20 cellular contexts compared by ENCODE assay signal in the genomic region with DNA sequence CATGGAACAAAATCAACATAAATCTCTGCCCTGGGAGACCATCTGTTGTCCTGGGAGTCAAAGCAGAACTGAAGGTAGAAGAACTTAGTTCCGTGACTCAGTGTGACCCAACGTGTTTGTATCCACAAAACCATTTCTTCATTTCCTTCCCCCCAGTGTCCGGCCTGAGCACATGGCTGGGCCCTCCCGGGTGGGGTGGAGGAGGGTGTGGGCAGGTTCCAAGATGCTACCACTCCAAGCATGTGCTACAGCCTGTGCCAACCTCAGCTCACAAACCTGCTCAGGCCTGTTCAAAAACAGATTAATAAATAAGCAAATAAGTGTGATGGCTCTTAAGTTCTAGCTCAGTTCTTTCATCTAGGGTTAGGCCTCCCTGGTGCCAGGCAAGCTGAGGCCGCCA. TPM values are rescaled to one million over a fixed set of nuclear protein-coding genes. Genes with fewer than 3 reads are reported as not detected.
"Had no signal": no experiment of that assay in that cellular context is flagged by ENCODE, and none has a peak within 500 bp of the region (broad histone marks: within the 10 kb centered on the region; RNA-seq: fewer than 3 reads in every experiment).

No MANE protein-coding gene starts in this region.

- DNase-seq: activated CD4-positive, alpha-beta T cell treated with anti-CD3 and anti-CD28 coated beads, Interleukin-2, amount 10 ng/mL, durations not matched to agents 24 days and 14 days; activated CD8-positive, alpha-beta T cell treated with anti-CD3 and anti-CD28 coated beads for 36 hours; activated naive CD4-positive, alpha-beta T cell; activated naive CD8-positive, alpha-beta T cell treated with anti-CD3 and anti-CD28 coated beads for 36 hours; activated T-cell treated with anti-CD3 and anti-CD28 coated beads, Interleukin-2, amount 50 U/mL, for 1 hour; amniotic stem cell; esophagus squamous epithelium; glutamatergic neuron; hypothalamus; islet precursor cell; midbrain; occipital lobe; stimulated activated CD4-positive, alpha-beta T cell treated with anti-CD3 and anti-CD28 coated beads, Interleukin-12 subunit alpha, Interleukin-12 subunit beta, amount 100 ng/mL, for 4 hours; stimulated activated CD4-positive, alpha-beta T cell treated with anti-CD3 and anti-CD28 coated beads, Interleukin-1b, Interleukin-23, amount 100 ng/mL, for 48 hours; stimulated activated CD8-positive, alpha-beta memory T cell treated with anti-CD3 and anti-CD28 coated beads, Interleukin-4, amount 100 ng/mL, for 48 hours; stimulated activated naive CD4-positive, alpha-beta T cell; upper lobe of right lung had no signal

- H3K27ac ChIP-seq: coronary artery, esophagus squamous epithelium, upper lobe of right lung had no signal

- H3K36me3 ChIP-seq: esophagus squamous epithelium, upper lobe of right lung had no signal

- H3K27me3 ChIP-seq: upper lobe of right lung had no signal

- H3K4me3 ChIP-seq: coronary artery, esophagus squamous epithelium, lung, upper lobe of right lung had no signal

- H3K4me1 ChIP-seq: upper lobe of right lung had no signal

RNA-seq across cellular contexts. Expression of a gene that starts 55.3 kb away (rescaled TPM):
- total RNA-seq: activated CD4-positive, alpha-beta T cell treated with anti-CD3 and anti-CD28 coated beads, Interleukin-2, amount 10 ng/mL, durations not matched to agents 24 days and 14 days; activated CD8-positive, alpha-beta T cell treated with anti-CD3 and anti-CD28 coated beads for 36 hours; activated naive CD8-positive, alpha-beta T cell treated with anti-CD3 and anti-CD28 coated beads for 36 hours; activated T-helper 17 cell treated with anti-CD3 and anti-CD28 coated beads, Interleukin-2, amount 50 U/mL, for 72 hours had no signal
